Comparison of ENCODE assay signal across 1 cellular context in the genomic region with DNA sequence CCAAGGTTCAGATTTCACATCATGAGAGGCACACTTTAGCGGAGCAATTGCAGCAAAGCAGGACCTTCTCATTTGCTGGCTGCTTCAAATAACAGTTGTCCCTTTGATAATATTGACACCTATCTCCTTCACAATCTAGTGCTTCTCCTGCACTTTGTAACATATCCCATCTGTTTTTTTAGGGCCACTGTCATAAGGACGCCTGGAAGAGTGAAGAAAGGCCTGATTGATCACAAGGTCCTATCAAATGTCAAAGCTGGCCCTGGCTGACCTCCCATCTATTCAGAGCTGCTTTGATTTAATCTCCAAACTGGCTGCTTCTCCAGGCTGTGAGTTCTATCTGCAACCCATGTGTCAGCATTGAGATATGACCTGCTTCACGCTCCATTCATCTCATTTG.
TF ChIP-seq lines count a peak whose summit lies in the region.

No MANE protein-coding gene starts in this region.

TF ChIP-seq in IMR-90, 13 proteins besides CTCF, POLR2A, EP300 and RAD21 (continued from another document):
- TF ChIP-seq, protein P1, sequence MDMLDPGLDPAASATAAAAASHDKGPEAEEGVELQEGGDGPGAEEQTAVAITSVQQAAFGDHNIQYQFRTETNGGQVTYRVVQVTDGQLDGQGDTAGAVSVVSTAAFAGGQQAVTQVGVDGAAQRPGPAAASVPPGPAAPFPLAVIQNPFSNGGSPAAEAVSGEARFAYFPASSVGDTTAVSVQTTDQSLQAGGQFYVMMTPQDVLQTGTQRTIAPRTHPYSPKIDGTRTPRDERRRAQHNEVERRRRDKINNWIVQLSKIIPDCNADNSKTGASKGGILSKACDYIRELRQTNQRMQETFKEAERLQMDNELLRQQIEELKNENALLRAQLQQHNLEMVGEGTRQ (IDR thresholded peaks at IDR 0.05; ENCODE audit: low read depth, low read length): no peak
- TF ChIP-seq MAZ (IDR thresholded peaks at IDR 0.05; ENCODE audit: borderline replicate concordance, low read depth, low read length) (no peak), NFE2L2 (IDR thresholded peaks at IDR 0.05; ENCODE audit: low read depth, low read length) (no peak), BHLHE40 (IDR thresholded peaks at IDR 0.05; ENCODE audit: low read depth, low read length) (no peak), CHD1 (IDR thresholded peaks at IDR 0.05; ENCODE audit: low read depth, low read length) (no peak), SMC3 (IDR thresholded peaks at IDR 0.05; ENCODE audit: low read depth, low read length) (no peak), MAFK (IDR thresholded peaks at IDR 0.05; ENCODE audit: low read depth, low read length) (no peak), CEBPB (IDR thresholded peaks at IDR 0.05; ENCODE audit: low read depth, low read length) (no peak), FOS (IDR thresholded peaks at IDR 0.05; ENCODE audit: low read depth, low read length) (no peak), MXI1 (IDR thresholded peaks at IDR 0.05; ENCODE audit: borderline replicate concordance, low read depth, low read length) (no peak)
- TF ChIP-seq, protein P2, sequence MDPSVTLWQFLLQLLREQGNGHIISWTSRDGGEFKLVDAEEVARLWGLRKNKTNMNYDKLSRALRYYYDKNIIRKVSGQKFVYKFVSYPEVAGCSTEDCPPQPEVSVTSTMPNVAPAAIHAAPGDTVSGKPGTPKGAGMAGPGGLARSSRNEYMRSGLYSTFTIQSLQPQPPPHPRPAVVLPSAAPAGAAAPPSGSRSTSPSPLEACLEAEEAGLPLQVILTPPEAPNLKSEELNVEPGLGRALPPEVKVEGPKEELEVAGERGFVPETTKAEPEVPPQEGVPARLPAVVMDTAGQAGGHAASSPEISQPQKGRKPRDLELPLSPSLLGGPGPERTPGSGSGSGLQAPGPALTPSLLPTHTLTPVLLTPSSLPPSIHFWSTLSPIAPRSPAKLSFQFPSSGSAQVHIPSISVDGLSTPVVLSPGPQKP (IDR thresholded peaks at IDR 0.05; ENCODE audit: borderline replicate concordance, low read depth, low read length): no peak
